In the genomic region with DNA sequence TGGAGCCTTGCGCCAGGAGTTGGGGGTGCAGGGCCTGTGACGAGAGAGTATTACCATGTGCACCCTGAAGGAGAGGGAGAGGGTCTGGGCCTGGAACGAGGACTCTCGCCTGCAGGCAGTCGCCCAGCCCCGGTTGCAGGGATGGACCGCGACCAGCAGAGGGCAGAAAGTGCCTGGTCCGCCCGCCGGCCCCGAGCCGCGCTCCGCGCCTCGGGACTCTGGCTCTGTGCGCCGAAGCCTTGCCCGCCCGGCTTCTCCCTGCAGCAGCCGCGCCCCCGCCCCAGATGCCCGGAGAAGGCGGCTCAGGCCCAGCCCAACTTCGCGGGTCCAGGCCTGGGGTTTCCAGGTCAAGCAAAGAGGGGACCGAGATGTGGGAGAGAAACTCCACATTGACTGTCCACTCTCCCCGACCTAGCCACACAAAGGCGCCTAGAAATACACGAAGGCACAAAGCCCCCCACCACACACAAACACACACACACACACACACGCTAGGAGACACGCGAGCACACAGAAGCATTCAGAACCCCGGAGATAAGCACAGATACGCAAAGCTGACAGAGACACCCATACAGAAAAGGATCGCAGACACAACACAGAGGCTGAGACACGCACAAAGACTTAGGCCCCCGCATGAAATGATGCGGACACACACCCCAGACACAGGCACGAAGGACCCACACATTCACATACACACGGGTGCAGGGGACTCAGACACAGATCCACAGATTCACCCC, we compare ENCODE assay signal across 8 cellular contexts. TPM values are rescaled to one million over a fixed set of nuclear protein-coding genes. Genes with fewer than 3 reads are reported as not detected.
A peak's percentile ranks its signal among the peaks of the same experiment; 100 is the strongest.
DNase-seq lines count a peak whose midpoint lies in the region; ATAC-seq lines count a peak whose summit lies in the region.

No MANE protein-coding gene starts in this region.

- H3K27ac Mint-ChIP-seq in activated CD4-positive, alpha-beta T cell treated with anti-CD3 and anti-CD28 coated beads for 36 hours, result no peak overlapping the region

- no peaks in the 10 kb centered on the region for H3K36me3 Mint-ChIP-seq in activated CD4-positive, alpha-beta T cell treated with anti-CD3 and anti-CD28 coated beads for 36 hours (ENCODE audit: low read depth)

- no peaks in the 10 kb centered on the region for H3K9me3 Mint-ChIP-seq in activated CD4-positive, alpha-beta T cell treated with anti-CD3 and anti-CD28 coated beads for 36 hours (ENCODE audit: low read depth)

- CTCF ChIA-PET in activated CD4-positive, alpha-beta T cell treated with anti-CD3 and anti-CD28 coated beads for 36 hours (lab: Charles Lee), result interaction anchor here (0.6 to 2.5 kb wide), 3 partner anchors 14 to 79 kb away, joined by 3 to 9 read pairs (median 3); no protein-coding TSS in a partner anchor

- DNase-seq in SIG-M5 treated with dmso at 0.1 percent for 504 hours (lab: John Stamatoyannopoulos, UW; ENCODE audit: unreplicated experiment) (peak; percentile 41), SIG-M5 (lab: John Stamatoyannopoulos, UW) (no peak), NCI-H2029 treated with DMSO at 0.1 percent for 48 hours (lab: John Stamatoyannopoulos, UW) (peak; percentile 34), cerebellar cortex (ENCODE audit: low spot score) (peak; percentile 61), left colon (peak; percentile 42 to 79)
- DNase-seq in activated CD4-positive, alpha-beta T cell treated with anti-CD3 and anti-CD28 coated beads for 36 hours, result peak; percentile 88
- DNase-seq in stimulated activated CD4-positive, alpha-beta T cell treated with anti-CD3 and anti-CD28 coated beads, Interleukin-2, amount 100 ng/mL, for 48 hours, result peak; percentile 75 to 78

- POLR2A ChIA-PET in activated CD4-positive, alpha-beta T cell treated with anti-CD3 and anti-CD28 coated beads for 36 hours (lab: Charles Lee), result no interaction called here

- peaks cover 16% of the 10 kb centered on the region for H3K4me1 Mint-ChIP-seq in activated CD4-positive, alpha-beta T cell treated with anti-CD3 and anti-CD28 coated beads for 36 hours

- H3K27me3 Mint-ChIP-seq in activated CD4-positive, alpha-beta T cell treated with anti-CD3 and anti-CD28 coated beads for 36 hours, result peaks cover 63% of the 10 kb centered on the region

- H3K4me3 Mint-ChIP-seq in activated CD4-positive, alpha-beta T cell treated with anti-CD3 and anti-CD28 coated beads for 36 hours, result no peak overlapping the region

- intact Hi-C loops in activated CD4-positive, alpha-beta T cell treated with anti-CD3 and anti-CD28 coated beads for 36 hours (cut with DNase I, micrococcal nuclease), result loop anchor here (1.0 to 5.0 kb wide), 5 partner anchors 13 to 171 kb away; no protein-coding TSS in a partner anchor
- intact Hi-C loops in left colon (cut with DNase I, micrococcal nuclease), result loop anchor here in 1 of 2 donors (10.0 kb wide), 1 partner anchor 173 kb away; no protein-coding TSS in a partner anchor

- peak; percentile 86 for ATAC-seq in activated CD4-positive, alpha-beta T cell treated with anti-CD3 and anti-CD28 coated beads for 36 hours
- ATAC-seq in left colon (peak; percentile 87), HG03442 (IDR thresholded peaks at IDR 0.05; ENCODE audit: unreplicated experiment) (no peak)

RNA-seq across cellular contexts. Expression of a gene that starts 2.0 kb away (rescaled TPM):
- total RNA-seq in activated CD4-positive, alpha-beta T cell treated with anti-CD3 and anti-CD28 coated beads for 36 hours, result not detected
- total RNA-seq in left colon, result under 1 TPM in 1 of 2 donors, not detected in 1; 0.14 TPM
